Comparison of ENCODE assay signal across 22 cellular contexts in genomic region chr2:104501929-104502328, GRCh38.
DNase-seq lines count a peak whose midpoint lies in the region; ATAC-seq and TF ChIP-seq lines count a peak whose summit lies in the region.
"Had no signal": no experiment of that assay in that cellular context is flagged by ENCODE, and none has a peak within 500 bp of the region (broad histone marks: within the 10 kb centered on the region; RNA-seq: fewer than 3 reads in every experiment).

No MANE protein-coding gene starts in this region.

- no peak overlapping the region for H3K9ac ChIP-seq in neural progenitor cell
- H3K9ac ChIP-seq: BLaER1, GM23248 had no signal

- no peak for TF ChIP-seq CTCF in neural progenitor cell (IDR thresholded peaks at IDR 0.05)

- ATAC-seq in Right ventricle myocardium inferior (no peak), Right ventricle myocardium superior (ENCODE audit: poor library complexity) (no peak), HG03571 (IDR thresholded peaks at IDR 0.05; ENCODE audit: unreplicated experiment) (no peak), GM18868 (IDR thresholded peaks at IDR 0.05; ENCODE audit: unreplicated experiment) (no peak)
- ATAC-seq: CD8-positive, alpha-beta T cell; GM12878 had no signal

- H3K36me3 Mint-ChIP-seq in neural progenitor cell, result no peaks in the 10 kb centered on the region
- H3K36me3 Mint-ChIP-seq: CD4-positive, CD25-positive, alpha-beta regulatory T cell; CD8-positive, alpha-beta T cell had no signal

- H3K27ac ChIP-seq in layer of hippocampus (ENCODE audit: low read depth, low read length) (peak overlapping the region; percentile 31), neural progenitor cell (no peak overlapping the region)
- H3K27ac ChIP-seq: 22Rv1, BLaER1, C4-2B, GM23248 had no signal

- H3K4me3 ChIP-seq in neural progenitor cell, result no peak overlapping the region
- H3K4me3 ChIP-seq: BLaER1, GM12878, GM23248 had no signal

- no peaks in the 10 kb centered on the region for H3K27me3 ChIP-seq in layer of hippocampus (ENCODE audit: control insufficient read depth, insufficient read depth, low read length)
- H3K27me3 ChIP-seq in neural progenitor cell, result no peaks in the 10 kb centered on the region
- H3K27me3 ChIP-seq: BLaER1 had no signal

- H2AFZ ChIP-seq in neural progenitor cell (replicated peaks), result no peak overlapping the region
- H2AFZ ChIP-seq: GM23248 had no signal

- H3K4me2 ChIP-seq in neural progenitor cell, result no peak overlapping the region
- H3K4me2 ChIP-seq: BLaER1 had no signal

- intact Hi-C loops in Right ventricle myocardium inferior (cut with DNase I), result no loop called here
- intact Hi-C loops in Right ventricle myocardium superior (cut with DNase I), result no loop called here

- peaks cover 5% of the 10 kb centered on the region for H3K27me3 Mint-ChIP-seq in neural progenitor cell (ENCODE audit: insufficient read depth, low read depth)
- H3K27me3 Mint-ChIP-seq: B cell had no signal

- H3K4me3 Mint-ChIP-seq in neural progenitor cell, result no peak overlapping the region
- H3K4me3 Mint-ChIP-seq: B cell; CD4-positive, CD25-positive, alpha-beta regulatory T cell; CD8-positive, alpha-beta T cell had no signal

- no peaks in the 10 kb centered on the region for H3K9me3 Mint-ChIP-seq in neural progenitor cell
- H3K9me3 Mint-ChIP-seq: CD8-positive, alpha-beta T cell had no signal

- H3K36me3 ChIP-seq in neural progenitor cell, result no peaks in the 10 kb centered on the region
- H3K36me3 ChIP-seq: BLaER1 had no signal

- H3F3A ChIP-seq in neural progenitor cell (ENCODE audit: low read depth), result no peaks in the 10 kb centered on the region

- DNase-seq in Right ventricle myocardium inferior (ENCODE audit: missing footprints), result peak; percentile 46
- no peak for DNase-seq in Right ventricle myocardium superior
- no peak for DNase-seq in neural progenitor cell (ENCODE audit: low spot score)
- DNase-seq in mesenteric fat pad (ENCODE audit: low spot score), result no peak
- DNase-seq in GM19238 (ENCODE audit: insufficient read length, low spot score), result no peak
- DNase-seq: CD4-positive, CD25-positive, alpha-beta regulatory T cell; CD8-positive, alpha-beta T cell; DMS 273 treated with DMSO at 0.1 percent for 48 hours; DMS79; EL; GDM1; GM23248; H7; HCEC 1CT had no signal

- H4K20me1 ChIP-seq in neural progenitor cell (ENCODE audit: low read depth), result no peaks in the 10 kb centered on the region
- H4K20me1 ChIP-seq: BLaER1 had no signal

- H3K9me3 ChIP-seq in neural progenitor cell (ENCODE audit: low read depth), result no peaks in the 10 kb centered on the region
- H3K9me3 ChIP-seq: BLaER1 had no signal

- no peaks in the 10 kb centered on the region for H3K79me2 ChIP-seq in neural progenitor cell (ENCODE audit: low read depth)

- peaks cover 22% of the 10 kb centered on the region for H3K4me1 ChIP-seq in neural progenitor cell
- H3K4me1 ChIP-seq: BLaER1 had no signal

- H3K4me1 Mint-ChIP-seq in neural progenitor cell, result peaks cover 36% of the 10 kb centered on the region
- H3K4me1 Mint-ChIP-seq: B cell; CD4-positive, CD25-positive, alpha-beta regulatory T cell had no signal

- peak overlapping the region; percentile 61 for H3K27ac Mint-ChIP-seq in neural progenitor cell
- H3K27ac Mint-ChIP-seq: B cell; CD4-positive, CD25-positive, alpha-beta regulatory T cell; CD8-positive, alpha-beta T cell had no signal
